ENCODE assay signal across 1 cellular context in genomic region chr7:108569381-108570145, GRCh38.
TF ChIP-seq lines count a peak whose summit lies in the region.

Gene DNAJB9, plus strand, starts transcription at chr7:108569874. Its CDS starts 1,853 bp downstream, at chr7:108571727.
Gene THAP5, minus strand, starts transcription at chr7:108569706. Its CDS starts 137 bp downstream, at chr7:108569569.

TF ChIP-seq in K562, 482 proteins besides CTCF, POLR2A, EP300 and RAD21 (continued from another document and continues in another):
- 0 out of 6 replicates have a peak, but pooled peaks of 1 of the 3 experiments have one; percentile 47 for TF ChIP-seq ZBTB11 (CRISPR knock-in tag; IDR thresholded peaks at IDR 0.05)
- no peak for TF ChIP-seq STAG1 (CRISPR knock-in tag; IDR thresholded peaks at IDR 0.05; ENCODE audit: borderline replicate concordance)
- peak; percentile 75; the same call in 1 of the 2 replicates for TF ChIP-seq HEY1 (CRISPR knock-in tag; IDR thresholded peaks at IDR 0.05; ENCODE audit: borderline replicate concordance)
- peak; percentile 6 for TF ChIP-seq PRDM10 (IDR thresholded peaks at IDR 0.05; ENCODE audit: partially characterized antibody)
- no peak for TF ChIP-seq DLX4 (CRISPR knock-in tag; IDR thresholded peaks at IDR 0.05)
- TF ChIP-seq CEBPB (tag; IDR thresholded peaks at IDR 0.05): no peak
- TF ChIP-seq KLF1 (tag; IDR thresholded peaks at IDR 0.05): no peak
- TF ChIP-seq KDM1A (IDR thresholded peaks at IDR 0.05): no peak
- no peak for TF ChIP-seq STAT5B (CRISPR knock-in tag; IDR thresholded peaks at IDR 0.05)
- no peak; the same call in 1 of the 2 replicates for TF ChIP-seq RBM14 (IDR thresholded peaks at IDR 0.05; ENCODE audit: borderline replicate concordance, insufficient read depth, low read depth, low read length)
- TF ChIP-seq GABPA (tag; conservative IDR thresholded peaks at IDR 0.05; ENCODE audit: low read depth): peak; percentile 99
- no peak for TF ChIP-seq HNRNPK (IDR thresholded peaks at IDR 0.05; ENCODE audit: low read depth, low read length, poor library complexity, severe bottlenecking)
- peak; percentile 97 for TF ChIP-seq ZBTB40 (IDR thresholded peaks at IDR 0.05)
- no peak for TF ChIP-seq ZBTB40 (CRISPR knock-in tag; IDR thresholded peaks at IDR 0.05)
- TF ChIP-seq E4F1 (CRISPR knock-in tag; IDR thresholded peaks at IDR 0.05; ENCODE audit: borderline replicate concordance): no peak
- no peak for TF ChIP-seq ZNF586 (CRISPR knock-in tag; conservative IDR thresholded peaks at IDR 0.05)
- TF ChIP-seq BACH1 (tag; IDR thresholded peaks at IDR 0.05): no peak
- TF ChIP-seq ZNF507 (tag; conservative IDR thresholded peaks at IDR 0.05): no peak
- no peak; the same call in 1 of the 2 replicates for TF ChIP-seq NR2C2 (CRISPR knock-in tag; IDR thresholded peaks at IDR 0.05)
- TF ChIP-seq NR2C2 (tag; IDR thresholded peaks at IDR 0.05): peak; percentile 73; the same call in 1 of the 2 replicates
- TF ChIP-seq ZNF436 (CRISPR knock-in tag; IDR thresholded peaks at IDR 0.05): no peak
- 0 out of 2 replicates have a peak, but pooled peaks have one; percentile 62 for TF ChIP-seq ZNF12 (CRISPR knock-in tag; IDR thresholded peaks at IDR 0.05)
- TF ChIP-seq EP400 (IDR thresholded peaks at IDR 0.05): peak; percentile 99
- no peak for TF ChIP-seq ZNF274 (IDR thresholded peaks at IDR 0.05; ENCODE audit: borderline replicate concordance, low read depth, low read length)
- TF ChIP-seq AFF4 (CRISPR knock-in tag; IDR thresholded peaks at IDR 0.05): peak; percentile 93
- TF ChIP-seq ATF6 (CRISPR knock-in tag; IDR thresholded peaks at IDR 0.05): no peak
- no peak for TF ChIP-seq ETS2 (tag; IDR thresholded peaks at IDR 0.05; ENCODE audit: borderline replicate concordance, poor library complexity, severe bottlenecking)
- TF ChIP-seq NFXL1 (CRISPR knock-in tag; IDR thresholded peaks at IDR 0.05): no peak
